Comparison of ENCODE assay signal across 17 cellular contexts in the genomic region with DNA sequence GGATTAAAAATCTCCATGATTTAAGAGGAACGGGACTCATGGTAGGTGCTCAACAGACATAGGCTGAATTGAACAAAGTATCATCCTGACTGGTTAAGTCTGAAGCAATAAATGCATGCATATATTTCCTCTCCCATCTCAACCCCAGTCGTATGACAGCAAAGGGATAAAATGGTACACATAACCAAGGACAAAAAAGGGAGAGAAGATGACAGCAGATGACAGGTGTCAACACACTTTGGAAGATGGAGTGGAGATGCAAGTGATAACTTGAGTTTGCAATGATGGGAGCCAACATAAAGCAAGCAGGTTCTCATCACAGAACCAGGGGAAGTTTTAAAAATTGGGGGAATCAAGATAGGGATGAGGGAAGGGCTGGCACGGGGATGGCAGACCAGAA. TPM values are rescaled to one million over a fixed set of nuclear protein-coding genes. Genes with fewer than 3 reads are reported as not detected.
"Had no signal": no experiment of that assay in that cellular context is flagged by ENCODE, and none has a peak within 500 bp of the region (broad histone marks: within the 10 kb centered on the region; RNA-seq: fewer than 3 reads in every experiment).

No MANE protein-coding gene starts in this region.

- ATAC-seq: effector memory CD8-positive, alpha-beta T cell; gastroesophageal sphincter; left lobe of liver; mucosa of descending colon; natural killer cell treated with Interleukin-12 subunit alpha and Interleukin-12 subunit beta and Interleukin-15 and Interleukin-18, amount 100 ng/mL, for 72 hours; sciatic nerve; stimulated activated naive CD8-positive, alpha-beta T cell treated with anti-CD3 and anti-CD28 coated beads, Interleukin-15, amount 100 ng/mL, for 72 hours; upper lobe of right lung had no signal

- H3K27ac Mint-ChIP-seq: dendritic cell treated with granulocyte-macrophage colony-stimulating factor and Interleukin-4, amounts not matched to agents 40 ng/mL and 50 ng/mL, for 4 days; stimulated activated naive CD8-positive, alpha-beta T cell treated with anti-CD3 and anti-CD28 coated beads, Interleukin-15, amount 100 ng/mL, for 72 hours had no signal

- H3K27me3 Mint-ChIP-seq: dendritic cell treated with granulocyte-macrophage colony-stimulating factor and Interleukin-4, amounts not matched to agents 40 ng/mL and 50 ng/mL, for 4 days; effector memory CD8-positive, alpha-beta T cell; natural killer cell treated with Interleukin-12 subunit alpha and Interleukin-12 subunit beta and Interleukin-15 and Interleukin-18, amount 100 ng/mL, for 72 hours; stimulated activated naive CD8-positive, alpha-beta T cell treated with anti-CD3 and anti-CD28 coated beads, Interleukin-15, amount 100 ng/mL, for 72 hours had no signal

- H3K4me3 ChIP-seq: esophagus muscularis mucosa, gastroesophageal sphincter, mucosa of descending colon, testis, tibial nerve, upper lobe of right lung had no signal

- H3K9me3 ChIP-seq: esophagus muscularis mucosa, gastroesophageal sphincter, mucosa of descending colon, testis, upper lobe of right lung had no signal

- H3K27me3 ChIP-seq: esophagus muscularis mucosa, gastroesophageal sphincter, testis, tibial nerve, upper lobe of right lung had no signal

- DNase-seq: cerebellar nuclear complex; effector memory CD8-positive, alpha-beta T cell; foreskin fibroblast; glutamatergic neuron; islet precursor cell; mammary epithelial cell; mucosa of descending colon; stimulated activated naive CD8-positive, alpha-beta T cell treated with anti-CD3 and anti-CD28 coated beads, Interleukin-15, amount 100 ng/mL, for 72 hours; testis; upper lobe of right lung had no signal

- H3K4me3 Mint-ChIP-seq: dendritic cell treated with granulocyte-macrophage colony-stimulating factor and Interleukin-4, amounts not matched to agents 40 ng/mL and 50 ng/mL, for 4 days; effector memory CD8-positive, alpha-beta T cell; natural killer cell treated with Interleukin-12 subunit alpha and Interleukin-12 subunit beta and Interleukin-15 and Interleukin-18, amount 100 ng/mL, for 72 hours; stimulated activated naive CD8-positive, alpha-beta T cell treated with anti-CD3 and anti-CD28 coated beads, Interleukin-15, amount 100 ng/mL, for 72 hours had no signal

RNA-seq across cellular contexts. Expression of a gene that starts 24.9 kb away (rescaled TPM):
- polyA plus RNA-seq: mammary epithelial cell had no signal
